Comparison of ENCODE assay signal across 8 cellular contexts in the genomic region with DNA sequence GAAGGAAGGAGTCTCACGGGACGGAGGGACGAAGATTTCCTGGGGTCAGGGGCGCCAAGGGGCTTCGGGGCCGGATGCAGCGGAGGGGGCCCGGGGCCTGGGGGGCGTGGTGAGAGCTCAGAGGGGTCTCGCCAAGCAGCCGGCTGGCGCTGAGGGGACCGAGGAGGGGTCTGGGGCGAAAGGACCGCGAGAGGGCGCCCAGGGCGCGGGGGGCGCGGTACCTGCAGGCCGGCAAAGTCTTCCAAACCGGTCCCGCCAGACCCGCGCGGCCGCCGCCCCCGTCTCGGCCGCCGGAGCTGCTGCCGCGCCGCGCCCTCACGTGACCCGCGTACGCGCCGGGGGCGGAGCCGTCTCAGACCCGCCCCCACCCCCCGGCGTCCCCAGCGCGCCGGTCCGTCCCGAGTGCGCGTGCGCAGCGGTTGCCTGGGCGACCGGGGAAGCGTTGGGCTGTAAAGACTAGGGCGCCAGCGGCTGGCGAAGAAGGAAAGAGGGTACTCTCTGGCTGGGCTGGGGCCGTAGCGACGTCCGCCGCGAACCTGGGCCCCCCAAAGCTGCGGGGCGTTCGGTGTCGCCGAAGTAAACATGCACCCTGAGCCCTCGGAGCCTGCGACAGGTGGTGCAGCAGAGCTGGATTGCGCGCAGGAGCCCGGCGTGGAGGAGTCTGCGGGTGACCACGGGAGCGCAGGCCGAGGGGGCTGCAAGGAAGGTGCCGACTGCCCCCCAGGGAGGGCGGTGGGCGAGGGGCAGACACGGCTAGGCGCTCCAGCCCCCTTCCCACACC. TPM values are rescaled to one million over a fixed set of nuclear protein-coding genes. Genes with fewer than 3 reads are reported as not detected.
DNase-seq lines count a peak whose midpoint lies in the region; ATAC-seq and TF ChIP-seq lines count a peak whose summit lies in the region.

Gene DNAAF1, plus strand, starts transcription at position 450 of the 781 bp plus-strand sequence. Its CDS starts 133 bp downstream, at position 583.
Gene HSDL1, minus strand, starts transcription at position 319 of the 781 bp plus-strand sequence. CDS start 13,856 bp downstream, outside the sequence.

- H3K4me3 Mint-ChIP-seq in chondrocyte (ENCODE audit: unreplicated experiment) = peak within 1 kb of the TSS; percentile 95

- H3K4me1 Mint-ChIP-seq in chondrocyte (ENCODE audit: low read depth) = peaks cover 9% of the 10 kb centered on the region

- intact Hi-C loops in left colon (cut with DNase I, micrococcal nuclease) = no loop called here

- peak; percentile 99 for DNase-seq in AG08396 (ENCODE audit: low spot score)
- peak; percentile 72 for DNase-seq in NCI-H226
- DNase-seq in activated CD4-positive, alpha-beta T cell treated with anti-CD3 and anti-CD28 coated beads for 1 hour = peak; percentile 94
- no peak for DNase-seq in chondrocyte (ENCODE audit: low spot score)
- peak; percentile 83 to 91 for DNase-seq in left colon
- peak; percentile 93 for DNase-seq in stimulated activated CD4-positive, alpha-beta T cell treated with anti-CD3 and anti-CD28 coated beads, Interleukin-1b, Interleukin-23, amount 100 ng/mL, for 1 hour (ENCODE audit: low read depth in 2 of 2)

- H3K27me3 Mint-ChIP-seq in chondrocyte (ENCODE audit: low read depth) = peaks cover 10% of the 10 kb centered on the region

- ATAC-seq in GM18868 (IDR thresholded peaks at IDR 0.05; ENCODE audit: unreplicated experiment) = peak; percentile 81
- ATAC-seq in HG03097 (IDR thresholded peaks at IDR 0.05; ENCODE audit: low FRiP score, unreplicated experiment) = peak; percentile 84
- ATAC-seq in left colon = peak; percentile 97

- H3K27ac Mint-ChIP-seq in chondrocyte (ENCODE audit: unreplicated experiment) = peak within 1 kb of the TSS; percentile 79

- peaks cover 2% of the 10 kb centered on the region for H3K36me3 Mint-ChIP-seq in chondrocyte (ENCODE audit: low read depth)

- H3K9me3 Mint-ChIP-seq in chondrocyte (ENCODE audit: low read depth) = no peaks in the 10 kb centered on the region

- TF ChIP-seq CTCF in chondrocyte (IDR thresholded peaks at IDR 0.05) = no peak

RNA-seq across cellular contexts. Expression of gene DNAAF1, which starts in this region (rescaled TPM):
- not detected in 3 replicates for total RNA-seq in chondrocyte
- total RNA-seq in left colon = under 1 TPM; 0.09 to 0.34 TPM

RNA-seq across cellular contexts. Expression of gene HSDL1, which starts in this region (rescaled TPM):
- 15.2 to 25.5 TPM (median 20.8 TPM) in 3 replicates for total RNA-seq in chondrocyte
- 10 to 100 TPM; 11.5 to 13.2 TPM for total RNA-seq in left colon
